Comparison of ENCODE assay signal across 13 cellular contexts in the genomic region with DNA sequence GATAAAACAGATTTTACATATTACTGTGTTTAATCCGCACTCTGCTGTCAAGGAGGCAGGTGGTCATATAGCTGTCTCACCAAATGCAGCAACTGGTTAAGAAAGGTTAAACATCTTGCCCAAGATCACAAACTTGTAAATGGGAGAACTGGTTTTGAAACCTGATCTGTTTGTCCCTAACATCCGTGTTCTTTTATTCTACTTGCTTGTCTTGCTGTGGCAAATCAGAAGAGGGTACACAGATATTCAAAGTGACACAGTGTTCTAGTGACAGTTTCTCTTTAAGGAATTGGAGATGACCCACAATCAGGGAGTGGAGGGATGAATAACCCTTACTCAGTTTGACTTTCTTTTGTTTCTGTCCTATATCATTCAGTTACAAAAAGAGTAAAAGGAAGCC.
"Had no signal": no experiment of that assay in that cellular context is flagged by ENCODE, and none has a peak within 500 bp of the region (broad histone marks: within the 10 kb centered on the region; RNA-seq: fewer than 3 reads in every experiment).

No MANE protein-coding gene starts in this region.

- H3K36me3 ChIP-seq: adrenal gland, colonic mucosa, ovary, stomach, thoracic aorta had no signal

- H3K27ac ChIP-seq: adrenal gland, colonic mucosa, ovary, stomach, thoracic aorta had no signal

- H3K4me3 ChIP-seq: adrenal gland, colonic mucosa, ovary, stomach, thoracic aorta had no signal

- DNase-seq: activated CD4-positive, alpha-beta T cell treated with anti-CD3 and anti-CD28 coated beads, Interleukin-2, amount 50 U/mL, for 1 hour; activated naive CD4-positive, alpha-beta T cell treated with anti-CD3 and anti-CD28 coated beads, Interleukin-2, amount 50 U/mL, for 16 hours; adrenal gland; caudate nucleus; colonic mucosa; hippocampal formation; kidney glomerular epithelial cell; ovary; retina; stimulated activated CD4-positive, alpha-beta T cell treated with anti-CD3 and anti-CD28 coated beads, Interleukin-4, amount 100 ng/mL, for 4 hours; stomach had no signal

- H3K4me1 ChIP-seq: adrenal gland, colonic mucosa had no signal

- H3K4me3 Mint-ChIP-seq: neural crest cell had no signal

- H3K9me3 Mint-ChIP-seq: neural crest cell had no signal

- H3K27me3 ChIP-seq: adrenal gland, colonic mucosa, ovary, stomach had no signal

- H3K9me3 ChIP-seq: adrenal gland, colonic mucosa, ovary, stomach, thoracic aorta had no signal
